ENCODE assay signal across 16 cellular contexts in the genomic region with DNA sequence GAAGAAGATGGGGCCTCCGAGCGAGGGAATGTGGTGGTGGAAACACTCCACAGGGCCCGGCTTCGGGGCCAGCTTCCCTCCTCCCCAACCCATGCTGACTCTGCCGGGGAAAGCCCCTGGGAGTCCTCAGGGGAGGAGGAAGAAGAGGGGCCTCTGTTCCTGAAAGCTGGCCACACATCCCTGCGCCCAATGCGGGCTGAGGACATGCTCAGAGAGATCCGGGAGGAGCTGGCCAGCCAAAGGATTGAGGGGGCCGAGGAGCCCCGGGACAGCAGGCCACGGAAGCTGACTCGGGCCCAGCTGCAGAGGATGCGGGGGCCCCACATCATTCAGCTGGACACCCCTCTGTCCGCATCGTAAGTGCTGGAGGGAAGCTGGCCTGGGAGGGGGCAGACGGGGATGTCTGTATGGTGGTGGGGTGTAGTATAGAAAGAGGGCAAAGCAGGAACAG. TPM values are rescaled to one million over a fixed set of nuclear protein-coding genes. Genes with fewer than 3 reads are reported as not detected.
DNase-seq lines count a peak whose midpoint lies in the region; ATAC-seq and TF ChIP-seq lines count a peak whose summit lies in the region.
"Had no signal": no experiment of that assay in that cellular context is flagged by ENCODE, and none has a peak within 500 bp of the region (broad histone marks: within the 10 kb centered on the region; RNA-seq: fewer than 3 reads in every experiment).

No MANE protein-coding gene starts in this region.

- H2AFZ ChIP-seq in smooth muscle cell (ENCODE audit: low read depth), result no peak overlapping the region

- no peak overlapping the region for H2BK5ac ChIP-seq in mesendoderm (ENCODE audit: low read length)

- H3K27ac ChIP-seq in endodermal cell (ENCODE audit: low read depth, low read length), result no peak overlapping the region
- no peak overlapping the region for H3K27ac ChIP-seq in mesendoderm (ENCODE audit: low read depth, low read length)
- peak overlapping the region; percentile 30 for H3K27ac ChIP-seq in smooth muscle cell (ENCODE audit: low read depth)
- H3K27ac ChIP-seq: SK-N-MC had no signal

- H3K9me3 ChIP-seq in Caco-2, result no peaks in the 10 kb centered on the region
- no peaks in the 10 kb centered on the region for H3K9me3 ChIP-seq in endodermal cell (ENCODE audit: control insufficient read depth, low read length)
- no peaks in the 10 kb centered on the region for H3K9me3 ChIP-seq in smooth muscle cell (replicated peaks; ENCODE audit: low read depth)
- H3K9me3 ChIP-seq in T-helper 17 cell (ENCODE audit: control insufficient read depth, low read length, poor library complexity, severe bottlenecking), result no peaks in the 10 kb centered on the region

- no peak overlapping the region for H2BK15ac ChIP-seq in mesendoderm (replicated peaks; ENCODE audit: low read depth)

- CTCF ChIA-PET in Caco-2 (lab: Charles Lee), result interaction anchor here (0.6 to 2.9 kb wide), 4 partner anchors 40 to 207 kb away, joined by 3 to 26 read pairs (median 7); partner anchors contain the start of gene GAPDH

- peak overlapping the region; percentile 37 for H3K27ac Mint-ChIP-seq in Caco-2 (ENCODE audit: unreplicated experiment)
- peak overlapping the region; percentile 12 for H3K27ac Mint-ChIP-seq in endodermal cell
- no peak overlapping the region for H3K27ac Mint-ChIP-seq in T-helper 17 cell

- TSS peak; percentile 46 for BruUV-seq in Caco-2 (replicated peaks; lab: Mats Ljungman, UMichigan)

- DNase-seq in Caco-2 (no peak), endodermal cell (no peak), mesendoderm (no peak), smooth muscle cell (lab: John Stamatoyannopoulos, UW; ENCODE audit: unreplicated experiment) (no peak), T-helper 17 cell (no peak), NCI-H226 (no peak)
- DNase-seq: activated gamma-delta T cell treated with Interleukin-2 at 50 U/mL for 16 hours; effector CD4-positive, alpha-beta T cell; NCI-H1694 treated with DMSO at 0.1 percent for 48 hours; NCI-H510A had no signal

- H3K36me3 Mint-ChIP-seq in Caco-2 (ENCODE audit: insufficient read depth, unreplicated experiment) (peaks cover 71% of the 10 kb centered on the region), endodermal cell (ENCODE audit: low read depth) (peaks cover 42% of the 10 kb centered on the region), T-helper 17 cell (ENCODE audit: low read depth) (peaks cover 6% of the 10 kb centered on the region)

- peak overlapping the region; percentile 20 for H3K56ac ChIP-seq in mesendoderm (ENCODE audit: low read length)

- no peak overlapping the region for H3K4me3 Mint-ChIP-seq in Caco-2 (ENCODE audit: unreplicated experiment)
- H3K4me3 Mint-ChIP-seq in endodermal cell, result no peak overlapping the region
- H3K4me3 Mint-ChIP-seq in T-helper 17 cell, result no peak overlapping the region
- H3K4me3 Mint-ChIP-seq: brain had no signal

- H3K27me3 Mint-ChIP-seq in Caco-2 (ENCODE audit: insufficient read depth, unreplicated experiment), result no peaks in the 10 kb centered on the region
- no peaks in the 10 kb centered on the region for H3K27me3 Mint-ChIP-seq in endodermal cell (ENCODE audit: insufficient read depth)
- H3K27me3 Mint-ChIP-seq in T-helper 17 cell, result no peaks in the 10 kb centered on the region
- H3K27me3 Mint-ChIP-seq: brain had no signal

- no peak overlapping the region for H3K18ac ChIP-seq in mesendoderm (ENCODE audit: low read length)

- peaks cover 37% of the 10 kb centered on the region for H3F3A ChIP-seq in smooth muscle cell (ENCODE audit: low read depth)

- H3K4ac ChIP-seq in mesendoderm (ENCODE audit: low read depth, low read length), result no peak overlapping the region

- H3K9me3 Mint-ChIP-seq in Caco-2 (ENCODE audit: unreplicated experiment), result no peaks in the 10 kb centered on the region
- no peaks in the 10 kb centered on the region for H3K9me3 Mint-ChIP-seq in endodermal cell
- H3K9me3 Mint-ChIP-seq: brain had no signal

- no peak overlapping the region for H2BK120ac ChIP-seq in mesendoderm (ENCODE audit: low read depth, low read length)

- H4K8ac ChIP-seq in mesendoderm (ENCODE audit: low read depth, low read length), result no peak overlapping the region

- peaks cover 9% of the 10 kb centered on the region for H3K4me1 Mint-ChIP-seq in Caco-2 (ENCODE audit: low read depth, unreplicated experiment)
- H3K4me1 Mint-ChIP-seq in endodermal cell, result peaks cover 37% of the 10 kb centered on the region
- peaks cover 38% of the 10 kb centered on the region for H3K4me1 Mint-ChIP-seq in T-helper 17 cell

- no peak overlapping the region for H3K23ac ChIP-seq in mesendoderm (ENCODE audit: low read length)

- H4K20me1 ChIP-seq in smooth muscle cell (ENCODE audit: low read depth), result peaks cover 30% of the 10 kb centered on the region

- H3K4me1 ChIP-seq in Caco-2 (peaks cover 20% of the 10 kb centered on the region), endodermal cell (ENCODE audit: control insufficient read depth, insufficient read depth, low read length) (peaks cover 5% of the 10 kb centered on the region), mesendoderm (ENCODE audit: control insufficient read depth, low read depth, low read length) (peaks cover 23% of the 10 kb centered on the region), smooth muscle cell (ENCODE audit: low read depth) (peaks cover 12% of the 10 kb centered on the region)

- H3K36me3 ChIP-seq in Caco-2 (ENCODE audit: control insufficient read depth, insufficient read depth, low read length) (peaks cover 1% of the 10 kb centered on the region; the same call in 1 of the 2 replicates), endodermal cell (ENCODE audit: control insufficient read depth, insufficient read depth, low read length) (peaks cover 23% of the 10 kb centered on the region), mesendoderm (ENCODE audit: control insufficient read depth, insufficient read depth, low read length) (peaks cover 18% of the 10 kb centered on the region), smooth muscle cell (ENCODE audit: low read depth) (no peaks in the 10 kb centered on the region)

- no peak for ATAC-seq in HG02678 (IDR thresholded peaks at IDR 0.05; ENCODE audit: unreplicated experiment)
- ATAC-seq in T-helper 17 cell, result no peak
- no peak for ATAC-seq in GM21737 (IDR thresholded peaks at IDR 0.05; ENCODE audit: unreplicated experiment)

- H2AK5ac ChIP-seq in mesendoderm (ENCODE audit: low read length), result no peak overlapping the region

- intact Hi-C loops in Caco-2 (cut with micrococcal nuclease; ENCODE audit: unreplicated experiment), result no loop called here

- H3K27me3 ChIP-seq in Caco-2 (replicated peaks; ENCODE audit: control insufficient read depth, insufficient read depth, low read length), result no peaks in the 10 kb centered on the region
- H3K27me3 ChIP-seq in endodermal cell (ENCODE audit: control insufficient read depth, insufficient read depth, low read length, poor library complexity, severe bottlenecking), result no peaks in the 10 kb centered on the region
- no peaks in the 10 kb centered on the region for H3K27me3 ChIP-seq in mesendoderm (ENCODE audit: insufficient read depth, low read length, poor library complexity)
- H3K27me3 ChIP-seq in smooth muscle cell (ENCODE audit: low read depth), result no peaks in the 10 kb centered on the region

- POLR2A ChIA-PET in Caco-2 (lab: Charles Lee), result no interaction called here

- TF ChIP-seq CTCF in Caco-2 (IDR thresholded peaks at IDR 0.05; ENCODE audit: insufficient read depth in 1 of 2, low read depth in 1 of 2, low read length in 1 of 2, severe bottlenecking in 1 of 2, unreplicated experiment in 1 of 2), result no peak
- TF ChIP-seq CTCF in endodermal cell (conservative IDR thresholded peaks at IDR 0.05), result no peak
- no peak for TF ChIP-seq CTCF in smooth muscle cell (IDR thresholded peaks at IDR 0.05; ENCODE audit: borderline replicate concordance, insufficient read depth, poor library complexity, severe bottlenecking)

- H3K9ac ChIP-seq in endodermal cell (ENCODE audit: extremely low read depth, low read length, poor library complexity, severe bottlenecking) (no peak overlapping the region), mesendoderm (ENCODE audit: low read length) (peak overlapping the region; percentile 15), smooth muscle cell (ENCODE audit: low read depth) (no peak overlapping the region)

- 90 to 93% methylated on average over 7 to 16 of the region's 16 CpGs for WGBS in endodermal cell (ENCODE audit: insufficient coverage in 1 of 2, insufficient read length in 1 of 2), 2 experiments
- no CpG with 5 or more reads among the region's 16 CpGs for WGBS in mesendoderm (ENCODE audit: extremely low coverage, insufficient coverage, low lambda C conversion rate)
- 80% methylated on average over 16 of the region's 16 CpGs for WGBS in smooth muscle cell (ENCODE audit: low lambda C conversion rate)

- H4K5ac ChIP-seq in mesendoderm (ENCODE audit: low read length), result no peak overlapping the region

- H3K4me3 ChIP-seq in Caco-2 (ENCODE audit: low read depth, low read length), result no peak overlapping the region
- H3K4me3 ChIP-seq in endodermal cell (ENCODE audit: low read length), result no peak overlapping the region
- no peak overlapping the region for H3K4me3 ChIP-seq in mesendoderm (ENCODE audit: low read length)
- no peak overlapping the region for H3K4me3 ChIP-seq in smooth muscle cell
- H3K4me3 ChIP-seq: lung, SK-N-MC had no signal

- H3K79me2 ChIP-seq in mesendoderm (ENCODE audit: control insufficient read depth, insufficient read depth, low read length), result no peaks in the 10 kb centered on the region
- H3K79me2 ChIP-seq in smooth muscle cell (ENCODE audit: low read depth), result peaks cover 29% of the 10 kb centered on the region

- H3K79me1 ChIP-seq in mesendoderm (ENCODE audit: low read length), result peaks cover 5% of the 10 kb centered on the region

- H3K4me2 ChIP-seq in mesendoderm (ENCODE audit: low read length) (no peak overlapping the region), smooth muscle cell (no peak overlapping the region)

RNA-seq across cellular contexts. Expression of gene TNFRSF1A, which starts 14.3 kb away (rescaled TPM):
- total RNA-seq in Caco-2 (2022) (79.0 and 79.4 TPM in 2 replicates), endodermal cell (10 to 100 TPM; 43.2 to 86.2 TPM), smooth muscle cell (110 and 139 TPM in 2 replicates), T-helper 17 cell (10 to 100 TPM; 22.4 to 23.0 TPM)
- polyA plus RNA-seq in endodermal cell (2013, experiment 1 of 2), result 39.7 TPM
- 37.7 TPM for polyA plus RNA-seq in endodermal cell (2013, experiment 2 of 2)
- polyA plus RNA-seq in mesendoderm (2013, experiment 1 of 2), result 87.0 TPM
- polyA plus RNA-seq in mesendoderm (2013, experiment 2 of 2), result 84.9 TPM
- 144 and 148 TPM in 2 replicates for polyA plus RNA-seq in smooth muscle cell

RNA-seq across cellular contexts. Expression of gene PLEKHG6, which starts 17.1 kb away (rescaled TPM):
- 109 and 123 TPM in 2 replicates for total RNA-seq in Caco-2 (2022)
- total RNA-seq in endodermal cell, result 10 to 100 TPM; 24.8 to 37.2 TPM
- 7.1 TPM for polyA plus RNA-seq in endodermal cell (2013, experiment 1 of 2)
- 4.6 TPM for polyA plus RNA-seq in endodermal cell (2013, experiment 2 of 2)
- polyA plus RNA-seq in mesendoderm (2013, experiment 1 of 2), result 23.2 TPM
- 22.0 TPM for polyA plus RNA-seq in mesendoderm (2013, experiment 2 of 2)
- 6.5 and 7.8 TPM in 2 replicates for total RNA-seq in smooth muscle cell
- 5.2 and 21.9 TPM in 2 replicates for polyA plus RNA-seq in smooth muscle cell
- not detected for total RNA-seq in T-helper 17 cell
- total RNA-seq: activated CD8-positive, alpha-beta memory T cell treated with anti-CD3 and anti-CD28 coated beads for 36 hours had no signal

RNA-seq across cellular contexts. Expression of gene SCNN1A, which starts 47.7 kb away (rescaled TPM):
- total RNA-seq in Caco-2 (2022) (52.6 and 53.5 TPM in 2 replicates), endodermal cell (10 to 100 TPM; 32.1 to 87.7 TPM), smooth muscle cell (1.3 and 1.5 TPM in 2 replicates), T-helper 17 cell (1 to 10 TPM; 2.1 to 2.8 TPM)
- polyA plus RNA-seq in endodermal cell (2013, experiment 1 of 2), result 9.0 TPM
- 4.3 TPM for polyA plus RNA-seq in endodermal cell (2013, experiment 2 of 2)
- polyA plus RNA-seq in mesendoderm (2013, experiment 1 of 2), result 71.7 TPM
- polyA plus RNA-seq in mesendoderm (2013, experiment 2 of 2), result 73.4 TPM
- polyA plus RNA-seq in smooth muscle cell, result 0.57 and 1.0 TPM in 2 replicates

RNA-seq across cellular contexts. Expression of gene LTBR, which starts 56.3 kb away (rescaled TPM):
- total RNA-seq in Caco-2 (2022) (194 and 197 TPM in 2 replicates), endodermal cell (1 to 10 TPM; 8.4 to 9.1 TPM), smooth muscle cell (35.1 and 38.3 TPM in 2 replicates), T-helper 17 cell (1 to 10 TPM in 1 of 2 donors, under 1 TPM in 1; 0.47 to 1.4 TPM)
- 1.5 TPM for polyA plus RNA-seq in endodermal cell (2013, experiment 1 of 2)
- polyA plus RNA-seq in endodermal cell (2013, experiment 2 of 2), result 1.9 TPM
- 16.5 TPM for polyA plus RNA-seq in mesendoderm (2013, experiment 1 of 2)
- polyA plus RNA-seq in mesendoderm (2013, experiment 2 of 2), result 15.5 TPM
- 72.9 and 97.8 TPM in 2 replicates for polyA plus RNA-seq in smooth muscle cell

Comparison
In these comparisons a context has a peak if more than half of its experiments do, and no peak if none do; other contexts are left out.
1. RNA of gene SCNN1A, which starts 47.7 kb away (total RNA-seq): 32.1 to 87.7 TPM in endodermal cell and 52.6 to 53.5 TPM in Caco-2; 2.1 to 2.8 TPM in T-helper 17 cell and 1.3 to 1.5 TPM in smooth muscle cell; every median in the first group is over 4 times any median in the second.